Comparison of ENCODE assay signal across 8 cellular contexts in genomic region chr2:96305091-96305978, GRCh38. TPM values are rescaled to one million over a fixed set of nuclear protein-coding genes. Genes with fewer than 3 reads are reported as not detected.
DNase-seq lines count a peak whose midpoint lies in the region; ATAC-seq and TF ChIP-seq lines count a peak whose summit lies in the region.

Gene SNRNP200, minus strand, starts transcription at chr2:96305546. Its CDS starts 109 bp downstream, at chr2:96305437.

- DNase-seq in DMS153 treated with DMSO at 0.1 percent for 48 hours (lab: John Stamatoyannopoulos, UW; ENCODE audit: unreplicated experiment) (peak; percentile 72), KG1 (lab: John Stamatoyannopoulos, UW) (peak; percentile 80), PC-9 (peak; percentile 84 to 88), activated T-cell treated with anti-CD3 and anti-CD28 coated beads for 48 hours (ENCODE audit: low read depth) (peak; percentile 91), epithelial cell of proximal tubule (ENCODE audit: low read depth) (no peak), mucosa of gallbladder (ENCODE audit: low spot score) (peak; percentile 87)
- DNase-seq in stimulated activated CD8-positive, alpha-beta memory T cell treated with anti-CD3 and anti-CD28 coated beads, Interleukin-4, amount 100 ng/mL, for 24 hours (ENCODE audit: low read depth) = peak; percentile 86

- H4K20me1 ChIP-seq in PC-9 (ENCODE audit: insufficient read depth) = peaks cover 22% of the 10 kb centered on the region; the same call in 1 of the 2 replicates

- ATAC-seq in GM21717 (IDR thresholded peaks at IDR 0.05; ENCODE audit: unreplicated experiment) = peak; percentile 79

- intact Hi-C loops in PC-9 (cut with micrococcal nuclease; ENCODE audit: unreplicated experiment) = loop anchor here (1.0 to 5.0 kb wide), 4 partner anchors 31 to 227 kb away; partner anchors contain the start of gene CIAO1

- peaks cover 56% of the 10 kb centered on the region for H3K79me2 ChIP-seq in PC-9 (ENCODE audit: low read depth)

- H3K9me3 ChIP-seq in PC-9 (ENCODE audit: insufficient read depth, low read depth) = no peaks in the 10 kb centered on the region

- no peaks in the 10 kb centered on the region for H3K9me2 ChIP-seq in PC-9 (ENCODE audit: insufficient read depth)

- H3F3A ChIP-seq in PC-9 (ENCODE audit: insufficient read depth, low read depth) = peaks cover 10% of the 10 kb centered on the region; the same call in 1 of the 2 replicates

- H3K36me3 ChIP-seq in PC-9 (ENCODE audit: low read depth) = peaks cover 38% of the 10 kb centered on the region

- POLR2A ChIA-PET in PC-9 (lab: Charles Lee; ENCODE audit: unreplicated experiment) = interaction anchor here (0.5 to 0.7 kb wide), 4 partner anchors 10 to 312 kb away, joined by 3 to 5 read pairs (median 3); no protein-coding TSS in a partner anchor

- H3K27ac ChIP-seq in PC-9 = peak within 1 kb of the TSS; percentile 51

- H3K27me3 ChIP-seq in PC-9 (ENCODE audit: insufficient read depth, low read depth) = no peaks in the 10 kb centered on the region

- H3K4me2 ChIP-seq in PC-9 = peak within 1 kb of the TSS; percentile 98

- BruUV-seq in PC-9 (replicated peaks; lab: Mats Ljungman, UMichigan) = no TSS peak

- peaks cover 21% of the 10 kb centered on the region for H3K4me1 ChIP-seq in PC-9 (replicated peaks; ENCODE audit: insufficient read depth)

- CTCF ChIA-PET in PC-9 (lab: Charles Lee) = interaction anchor here (0.5 to 0.6 kb wide), 2 partner anchors 30 to 235 kb away, joined by 3 to 4 read pairs; no protein-coding TSS in a partner anchor

- peak within 1 kb of the TSS; percentile 95 for H2AFZ ChIP-seq in PC-9

- TF ChIP-seq CTCF in PC-9 (conservative IDR thresholded peaks at IDR 0.05) = no peak
- no peak for TF ChIP-seq CTCF in epithelial cell of proximal tubule (conservative IDR thresholded peaks at IDR 0.05; ENCODE audit: low read depth, low read length)

- H3K4me3 ChIP-seq in PC-9 (peak within 1 kb of the TSS; percentile 86), epithelial cell of proximal tubule (ENCODE audit: low read depth, low read length) (peak within 1 kb of the TSS; percentile 100)

RNA-seq across cellular contexts. Expression of gene SNRNP200, which starts in this region (rescaled TPM):
- 214 and 229 TPM in 2 replicates for total RNA-seq in PC-9 (2021)
- 77.2 and 88.9 TPM in 2 replicates for total RNA-seq in epithelial cell of proximal tubule
- total RNA-seq in mucosa of gallbladder = 113 TPM
